10 cellular contexts compared by ENCODE assay signal in genomic region chr2:197237720-197238370, GRCh38.
DNase-seq lines count a peak whose midpoint lies in the region; ATAC-seq and TF ChIP-seq lines count a peak whose summit lies in the region.
"Had no signal": no experiment of that assay in that cellular context is flagged by ENCODE, and none has a peak within 500 bp of the region (broad histone marks: within the 10 kb centered on the region; RNA-seq: fewer than 3 reads in every experiment).

No MANE protein-coding gene starts in this region.

- H3K9me3 Mint-ChIP-seq in activated CD4-positive, alpha-beta T cell treated with anti-CD3 and anti-CD28 coated beads, Interleukin-2, amount 10 ng/mL, durations not matched to agents 7 days and 5 days = no peaks in the 10 kb centered on the region
- no peaks in the 10 kb centered on the region for H3K9me3 Mint-ChIP-seq in activated CD8-positive, alpha-beta T cell treated with anti-CD3 and anti-CD28 coated beads, Interleukin-2, amount 10 ng/mL, durations not matched to agents 7 days and 5 days (ENCODE audit: insufficient read depth)
- H3K9me3 Mint-ChIP-seq in stimulated activated naive CD8-positive, alpha-beta T cell treated with anti-CD3 and anti-CD28 coated beads, Interleukin-15, amount 100 ng/mL, for 72 hours = no peaks in the 10 kb centered on the region

- H3K36me3 ChIP-seq in hepatocyte (replicated peaks; ENCODE audit: insufficient read depth, low read depth) = no peaks in the 10 kb centered on the region
- H3K36me3 ChIP-seq: left ventricle myocardium inferior, right lobe of liver had no signal

- 89% methylated on average over 4 of the region's 4 CpGs for WGBS in hepatocyte (ENCODE audit: low lambda C conversion rate, missing lambda C conversion rate)

- peak overlapping the region; percentile 81 for H3K27ac Mint-ChIP-seq in activated CD4-positive, alpha-beta T cell treated with anti-CD3 and anti-CD28 coated beads, Interleukin-2, amount 10 ng/mL, durations not matched to agents 7 days and 5 days
- H3K27ac Mint-ChIP-seq in activated CD8-positive, alpha-beta T cell treated with anti-CD3 and anti-CD28 coated beads, Interleukin-2, amount 10 ng/mL, durations not matched to agents 7 days and 5 days = peak overlapping the region; percentile 87
- peak overlapping the region; percentile 85 to 88 for H3K27ac Mint-ChIP-seq in stimulated activated naive CD8-positive, alpha-beta T cell treated with anti-CD3 and anti-CD28 coated beads, Interleukin-15, amount 100 ng/mL, for 72 hours

- no peak for TF ChIP-seq CTCF in hepatocyte (IDR thresholded peaks at IDR 0.05; ENCODE audit: poor library complexity)

- POLR2A ChIA-PET in activated CD4-positive, alpha-beta T cell treated with anti-CD3 and anti-CD28 coated beads, Interleukin-2, amount 10 ng/mL, durations not matched to agents 7 days and 5 days (lab: Charles Lee) = interaction anchor here (0.5 to 0.8 kb wide), 3 partner anchors 20 to 72 kb away, joined by 3 to 4 read pairs (median 3); no protein-coding TSS in a partner anchor
- POLR2A ChIA-PET in activated CD8-positive, alpha-beta T cell treated with anti-CD3 and anti-CD28 coated beads, Interleukin-2, amount 10 ng/mL, durations not matched to agents 7 days and 5 days (lab: Charles Lee) = interaction anchor here (0.7 to 5.0 kb wide), 11 partner anchors 11 to 71 kb away, joined by 3 to 32 read pairs (median 5); partner anchors contain the start of gene ANKRD44

- DNase-seq in activated CD4-positive, alpha-beta T cell treated with anti-CD3 and anti-CD28 coated beads, Interleukin-2, amount 10 ng/mL, durations not matched to agents 7 days and 5 days = no peak
- DNase-seq in activated CD4-positive, alpha-beta T cell treated with anti-CD3 and anti-CD28 coated beads, Interleukin-2, amount 50 U/mL, for 4 hours = no peak
- DNase-seq in activated CD8-positive, alpha-beta T cell treated with anti-CD3 and anti-CD28 coated beads, Interleukin-2, amount 10 ng/mL, durations not matched to agents 7 days and 5 days = no peak
- DNase-seq in stimulated activated naive CD8-positive, alpha-beta T cell treated with anti-CD3 and anti-CD28 coated beads, Interleukin-15, amount 100 ng/mL, for 72 hours = no peak
- DNase-seq in iPS-NIHi11 (ENCODE audit: low spot score) = no peak
- no peak for DNase-seq in NCI-H446 treated with DMSO at 0.1 percent for 48 hours (lab: John Stamatoyannopoulos, UW)
- DNase-seq in hepatocyte (ENCODE audit: low spot score) = no peak
- DNase-seq: left ventricle myocardium inferior, right lobe of liver had no signal

- no peak overlapping the region for H3K4me2 ChIP-seq in hepatocyte

- no peaks in the 10 kb centered on the region for H3K9me2 ChIP-seq in hepatocyte (replicated peaks; ENCODE audit: insufficient read depth)

- no peak overlapping the region for H3K4me3 ChIP-seq in hepatocyte
- H3K4me3 ChIP-seq: left ventricle myocardium inferior, right lobe of liver had no signal

- H3K4me1 ChIP-seq in hepatocyte (ENCODE audit: insufficient read depth) = no peaks in the 10 kb centered on the region
- H3K4me1 ChIP-seq: left ventricle myocardium inferior had no signal

- CTCF ChIA-PET in activated CD4-positive, alpha-beta T cell treated with anti-CD3 and anti-CD28 coated beads, Interleukin-2, amount 10 ng/mL, durations not matched to agents 7 days and 5 days (lab: Charles Lee) = interaction anchor here (0.8 to 4.3 kb wide), 8 partner anchors 10 to 49 kb away, joined by 3 to 13 read pairs (median 4); no protein-coding TSS in a partner anchor
- CTCF ChIA-PET in activated CD8-positive, alpha-beta T cell treated with anti-CD3 and anti-CD28 coated beads, Interleukin-2, amount 10 ng/mL, durations not matched to agents 7 days and 5 days (lab: Charles Lee) = interaction anchor here (0.9 to 2.7 kb wide), 20 partner anchors 11 to 162 kb away, joined by 3 to 17 read pairs (median 5); no protein-coding TSS in a partner anchor

- no peaks in the 10 kb centered on the region for H3K79me2 ChIP-seq in hepatocyte

- peak overlapping the region; percentile 58 for H3K4me3 Mint-ChIP-seq in activated CD4-positive, alpha-beta T cell treated with anti-CD3 and anti-CD28 coated beads, Interleukin-2, amount 10 ng/mL, durations not matched to agents 7 days and 5 days
- peak overlapping the region; percentile 77 for H3K4me3 Mint-ChIP-seq in activated CD8-positive, alpha-beta T cell treated with anti-CD3 and anti-CD28 coated beads, Interleukin-2, amount 10 ng/mL, durations not matched to agents 7 days and 5 days
- peak overlapping the region; percentile 69 to 86 for H3K4me3 Mint-ChIP-seq in stimulated activated naive CD8-positive, alpha-beta T cell treated with anti-CD3 and anti-CD28 coated beads, Interleukin-15, amount 100 ng/mL, for 72 hours

- H3K27me3 ChIP-seq in hepatocyte = no peaks in the 10 kb centered on the region
- H3K27me3 ChIP-seq: right lobe of liver had no signal

- no peaks in the 10 kb centered on the region for H3K9me3 ChIP-seq in hepatocyte (ENCODE audit: low read depth)
- H3K9me3 ChIP-seq: left ventricle myocardium inferior, right lobe of liver had no signal

- no peak overlapping the region for H3K27ac ChIP-seq in hepatocyte
- H3K27ac ChIP-seq: left ventricle myocardium inferior, right lobe of liver had no signal

- H3K4me1 Mint-ChIP-seq in activated CD4-positive, alpha-beta T cell treated with anti-CD3 and anti-CD28 coated beads, Interleukin-2, amount 10 ng/mL, durations not matched to agents 7 days and 5 days = peaks cover 84% of the 10 kb centered on the region
- H3K4me1 Mint-ChIP-seq in activated CD8-positive, alpha-beta T cell treated with anti-CD3 and anti-CD28 coated beads, Interleukin-2, amount 10 ng/mL, durations not matched to agents 7 days and 5 days (ENCODE audit: low read depth) = peaks cover 82% of the 10 kb centered on the region
- H3K4me1 Mint-ChIP-seq in stimulated activated naive CD8-positive, alpha-beta T cell treated with anti-CD3 and anti-CD28 coated beads, Interleukin-15, amount 100 ng/mL, for 72 hours = peaks cover 89% of the 10 kb centered on the region

- H3K36me3 Mint-ChIP-seq in activated CD4-positive, alpha-beta T cell treated with anti-CD3 and anti-CD28 coated beads, Interleukin-2, amount 10 ng/mL, durations not matched to agents 7 days and 5 days (ENCODE audit: low read depth) = peaks cover 45% of the 10 kb centered on the region
- H3K36me3 Mint-ChIP-seq in activated CD8-positive, alpha-beta T cell treated with anti-CD3 and anti-CD28 coated beads, Interleukin-2, amount 10 ng/mL, durations not matched to agents 7 days and 5 days (ENCODE audit: low read depth) = peaks cover 35% of the 10 kb centered on the region

- H4K20me1 ChIP-seq in hepatocyte (ENCODE audit: insufficient read depth, poor library complexity, severe bottlenecking) = no peaks in the 10 kb centered on the region

- H3K27me3 Mint-ChIP-seq in activated CD4-positive, alpha-beta T cell treated with anti-CD3 and anti-CD28 coated beads, Interleukin-2, amount 10 ng/mL, durations not matched to agents 7 days and 5 days = no peaks in the 10 kb centered on the region
- H3K27me3 Mint-ChIP-seq in activated CD8-positive, alpha-beta T cell treated with anti-CD3 and anti-CD28 coated beads, Interleukin-2, amount 10 ng/mL, durations not matched to agents 7 days and 5 days (ENCODE audit: low read depth) = no peaks in the 10 kb centered on the region
- no peaks in the 10 kb centered on the region for H3K27me3 Mint-ChIP-seq in stimulated activated naive CD8-positive, alpha-beta T cell treated with anti-CD3 and anti-CD28 coated beads, Interleukin-15, amount 100 ng/mL, for 72 hours

- H2AFZ ChIP-seq in hepatocyte = no peak overlapping the region

- peak; percentile 47 for ATAC-seq in HG02885 (IDR thresholded peaks at IDR 0.05; ENCODE audit: poor library complexity, unreplicated experiment)
- ATAC-seq in activated CD8-positive, alpha-beta T cell treated with anti-CD3 and anti-CD28 coated beads, Interleukin-2, amount 10 ng/mL, durations not matched to agents 7 days and 5 days = peak; percentile 45
- peak; percentile 91 for ATAC-seq in stimulated activated naive CD8-positive, alpha-beta T cell treated with anti-CD3 and anti-CD28 coated beads, Interleukin-15, amount 100 ng/mL, for 72 hours
